Comparison of ENCODE assay signal across 11 cellular contexts in the genomic region with DNA sequence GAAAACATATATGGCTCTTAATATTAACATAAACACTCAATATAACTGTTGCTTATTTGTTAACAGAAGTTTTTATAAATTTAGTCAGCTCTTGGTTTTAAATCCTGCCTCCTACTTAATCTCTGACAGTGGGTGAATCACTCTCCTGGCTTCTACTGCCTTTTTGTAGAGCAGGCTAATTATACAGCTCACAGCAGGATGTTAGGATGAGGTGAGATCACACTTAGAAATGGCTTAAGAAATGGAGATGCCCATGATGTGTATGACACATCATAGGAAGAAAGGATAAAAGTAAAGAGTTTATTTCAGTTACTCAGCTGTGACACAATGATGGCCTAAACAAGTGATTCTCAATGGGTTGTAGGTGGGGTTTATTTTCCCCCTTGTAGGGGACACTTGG.
A peak's percentile ranks its signal among the peaks of the same experiment; 100 is the strongest.
DNase-seq lines count a peak whose midpoint lies in the region; ATAC-seq and TF ChIP-seq lines count a peak whose summit lies in the region.
"Had no signal": no experiment of that assay in that cellular context is flagged by ENCODE, and none has a peak within 500 bp of the region (broad histone marks: within the 10 kb centered on the region; RNA-seq: fewer than 3 reads in every experiment).

No MANE protein-coding gene starts in this region.

- H4K8ac ChIP-seq in IMR-90 (ENCODE audit: low read depth in 2 of 2, low read length in 2 of 2), result no peak overlapping the region

- H2BK120ac ChIP-seq in IMR-90 (ENCODE audit: low read depth, low read length), result no peak overlapping the region

- no peaks in the 10 kb centered on the region for H3K36me3 ChIP-seq in IMR-90 (ENCODE audit: control insufficient read depth, insufficient read depth, low read length)
- no peaks in the 10 kb centered on the region for H3K36me3 ChIP-seq in left lung

- no peak overlapping the region for H3K4me2 ChIP-seq in IMR-90 (ENCODE audit: low read depth, low read length)

- no peak overlapping the region for H3K14ac ChIP-seq in IMR-90 (replicated peaks; ENCODE audit: low read depth, low read length)

- H3K4ac ChIP-seq in IMR-90 (ENCODE audit: low read depth, low read length), result no peak overlapping the region

- CTCF ChIA-PET in IMR-90 (lab: Yijun Ruan, JAX), result no interaction called here

- H3K27ac ChIP-seq in IMR-90 (ENCODE audit: insufficient read depth, low read length) (no peak overlapping the region), left lung (no peak overlapping the region)

- H3K27me3 ChIP-seq in IMR-90 (ENCODE audit: control insufficient read depth, insufficient read depth, low read length) (no peaks in the 10 kb centered on the region), left lung (no peaks in the 10 kb centered on the region)

- H3K27ac Mint-ChIP-seq in endothelial cell (ENCODE audit: unreplicated experiment), result no peak overlapping the region
- H3K27ac Mint-ChIP-seq: activated T-cell treated with anti-CD3 and anti-CD28 coated beads, Interleukin-2, amount 50 U/mL, for 72 hours; naive thymus-derived CD8-positive, alpha-beta T cell had no signal

- H2BK15ac ChIP-seq in IMR-90 (ENCODE audit: low read depth, low read length), result no peak overlapping the region

- no peak overlapping the region for H3K4me3 Mint-ChIP-seq in endothelial cell (ENCODE audit: unreplicated experiment)
- H3K4me3 Mint-ChIP-seq: activated T-cell treated with anti-CD3 and anti-CD28 coated beads, Interleukin-2, amount 50 U/mL, for 72 hours; naive thymus-derived CD8-positive, alpha-beta T cell had no signal

- H3K9me1 ChIP-seq in IMR-90 (ENCODE audit: insufficient read depth, low read length), result no peaks in the 10 kb centered on the region; the same call in 1 of the 2 replicates

- H2BK20ac ChIP-seq in IMR-90 (ENCODE audit: low read depth, low read length), result no peak overlapping the region

- BruUV-seq in IMR-90 (replicated peaks; lab: Mats Ljungman, UMichigan), result no TSS peak

- H2AK5ac ChIP-seq in IMR-90 (ENCODE audit: low read depth, low read length), result no peak overlapping the region

- H3K18ac ChIP-seq in IMR-90 (ENCODE audit: low read depth, low read length), result no peak overlapping the region; the same call in 1 of the 2 replicates

- intact Hi-C loops in IMR-90 (cut with micrococcal nuclease), result no loop called here
- intact Hi-C loops in left lung (cut with DNase I), result no loop called here

- peak overlapping the region; percentile 30 for H2BK5ac ChIP-seq in IMR-90 (ENCODE audit: low read depth, low read length, poor library complexity, severe bottlenecking)

- H4K91ac ChIP-seq in IMR-90 (ENCODE audit: insufficient read depth, low read depth, low read length), result no peak overlapping the region

- no peaks in the 10 kb centered on the region for H3K9me3 Mint-ChIP-seq in endothelial cell (ENCODE audit: unreplicated experiment)

- TF ChIP-seq CTCF in AG10803 (conservative IDR thresholded peaks at IDR 0.05; ENCODE audit: low read length) (no peak), IMR-90 (conservative IDR thresholded peaks at IDR 0.05; ENCODE audit: low read depth, low read length) (no peak), left lung (IDR thresholded peaks at IDR 0.05) (no peak), endothelial cell (IDR thresholded peaks at IDR 0.05; ENCODE audit: unreplicated experiment) (no peak)

- H3K4me1 Mint-ChIP-seq in endothelial cell (ENCODE audit: unreplicated experiment), result no peaks in the 10 kb centered on the region
- H3K4me1 Mint-ChIP-seq: naive thymus-derived CD8-positive, alpha-beta T cell had no signal

- H3K23ac ChIP-seq in IMR-90 (ENCODE audit: low read depth, low read length), result no peak overlapping the region

- H3K9ac ChIP-seq in IMR-90 (ENCODE audit: low read depth, low read length), result no peak overlapping the region

- H2AFZ ChIP-seq in IMR-90 (replicated peaks; ENCODE audit: low read length, poor library complexity), result no peak overlapping the region

- DNase-seq in AG10803 (ENCODE audit: low read depth) (peak; percentile 81), IMR-90 (peak; percentile 85), cerebellar cortex (ENCODE audit: low spot score) (peak; percentile 32), left lung (no peak), HuH-7.5 (ENCODE audit: low spot score) (no peak), NCI-H526 treated with DMSO at 0.1 percent for 48 hours (lab: John Stamatoyannopoulos, UW) (no peak), endothelial cell (ENCODE audit: low spot score) (no peak)
- DNase-seq: activated T-cell treated with anti-CD3 and anti-CD28 coated beads, Interleukin-2, amount 50 U/mL, for 72 hours; naive thymus-derived CD8-positive, alpha-beta T cell; NCI-H1436 treated with DMSO at 0.1 percent for 48 hours had no signal

- ATAC-seq in IMR-90 (ENCODE audit: low read depth) (peak; percentile 85), left lung (peak; percentile 41), GM21717 (IDR thresholded peaks at IDR 0.05; ENCODE audit: unreplicated experiment) (no peak)
- ATAC-seq: activated T-cell treated with anti-CD3 and anti-CD28 coated beads, Interleukin-2, amount 50 U/mL, for 72 hours; naive thymus-derived CD8-positive, alpha-beta T cell had no signal

- peaks cover 2% of the 10 kb centered on the region for H3K27me3 Mint-ChIP-seq in endothelial cell (ENCODE audit: unreplicated experiment)

- H3K36me3 Mint-ChIP-seq in endothelial cell (ENCODE audit: low read depth, unreplicated experiment), result no peaks in the 10 kb centered on the region
- H3K36me3 Mint-ChIP-seq: naive thymus-derived CD8-positive, alpha-beta T cell had no signal

- POLR2A ChIA-PET in IMR-90 (lab: Charles Lee; ENCODE audit: unreplicated experiment), result no interaction called here

- H4K20me1 ChIP-seq in IMR-90 (ENCODE audit: insufficient read depth, low read length), result no peaks in the 10 kb centered on the region

- in situ Hi-C loops in IMR-90 (cut with MboI; ENCODE audit: low sequenced_read_pairs), result no loop called here

- no peak overlapping the region for H3K4me3 ChIP-seq in AG10803 (ENCODE audit: low read length)
- H3K4me3 ChIP-seq in IMR-90 (ENCODE audit: insufficient read depth, low read depth, low read length), result no peak overlapping the region
- H3K4me3 ChIP-seq in left lung, result no peak overlapping the region

- TF ChIP-seq RAD21 in IMR-90 (IDR thresholded peaks at IDR 0.05; ENCODE audit: low read length), result no peak

- dilution Hi-C loops in IMR-90 (cut with HindIII; ENCODE audit: low sequenced_read_pairs, unreplicated experiment), result no loop called here

- TF ChIP-seq POLR2A in IMR-90 (IDR thresholded peaks at IDR 0.05; ENCODE audit: low read depth, low read length), result no peak

- H4K5ac ChIP-seq in IMR-90 (ENCODE audit: low read depth, low read length), result no peak overlapping the region

- H3K4me1 ChIP-seq in IMR-90 (ENCODE audit: control insufficient read depth, insufficient read depth, low read length) (peaks cover 9% of the 10 kb centered on the region; the same call in 1 of the 2 replicates), left lung (no peaks in the 10 kb centered on the region)

- H3K79me1 ChIP-seq in IMR-90 (ENCODE audit: low read depth in 1 of 2, low read length in 2 of 2), result no peaks in the 10 kb centered on the region; a peak in 1 of 4 replicates

- no peak overlapping the region for H2AK9ac ChIP-seq in IMR-90 (replicated peaks; ENCODE audit: low read depth, low read length, poor library complexity)

- H3K9me3 ChIP-seq in IMR-90 (ENCODE audit: control insufficient read depth, insufficient read depth, low read length), result no peaks in the 10 kb centered on the region
- no peaks in the 10 kb centered on the region for H3K9me3 ChIP-seq in left lung

- H3K56ac ChIP-seq in IMR-90 (ENCODE audit: extremely low read depth, insufficient read depth, low read length), result no peak overlapping the region

TF ChIP-seq in IMR-90, 13 proteins besides CTCF, POLR2A, EP300 and RAD21:
- no peak for TF ChIP-seq MXI1 (IDR thresholded peaks at IDR 0.05; ENCODE audit: borderline replicate concordance, low read depth, low read length)
- peak; percentile 48 for TF ChIP-seq FOS (IDR thresholded peaks at IDR 0.05; ENCODE audit: low read depth, low read length)
- peak; percentile 55 for TF ChIP-seq RCOR1 (IDR thresholded peaks at IDR 0.05; ENCODE audit: insufficient replicate concordance, low read length)
- TF ChIP-seq NFE2L2 (IDR thresholded peaks at IDR 0.05; ENCODE audit: low read depth, low read length), result no peak
- TF ChIP-seq BHLHE40 (IDR thresholded peaks at IDR 0.05; ENCODE audit: low read depth, low read length), result peak; percentile 59; the same call in 1 of the 2 replicates
- no peak for TF ChIP-seq CHD1 (IDR thresholded peaks at IDR 0.05; ENCODE audit: low read depth, low read length)
- 0 out of 2 replicates have a peak, but pooled peaks have one; percentile 2 for TF ChIP-seq MAFK (IDR thresholded peaks at IDR 0.05; ENCODE audit: low read depth, low read length)

Comparison
In these comparisons a context has a peak if more than half of its experiments do, and no peak if none do; other contexts are left out.
1. DNase-seq: peak in AG10803 (single experiment), IMR-90 (single experiment) and cerebellar cortex (single experiment); none in left lung (0 of 2), HuH-7.5 (single experiment), NCI-H526 treated with DMSO at 0.1 percent for 48 hours (single experiment) and endothelial cell (single experiment).